Comparison of ENCODE assay signal across 8 cellular contexts in genomic region chr19:44905437-44906160, GRCh38. TPM values are rescaled to one million over a fixed set of nuclear protein-coding genes. Genes with fewer than 3 reads are reported as not detected.
A peak's percentile ranks its signal among the peaks of the same experiment; 100 is the strongest.
DNase-seq lines count a peak whose midpoint lies in the region; ATAC-seq and TF ChIP-seq lines count a peak whose summit lies in the region.

APOE (plus strand) TSS chr19:44905796; CDS start chr19:44906625, 829 bp downstream.

- H3K9me3 ChIP-seq in WERI-Rb-1 (ENCODE audit: severe bottlenecking), result no peaks in the 10 kb centered on the region

- intact Hi-C loops in Right ventricle myocardium superior (cut with DNase I), result loop anchor here (2.0 to 10.0 kb wide), 3 partner anchors 45 to 439 kb away; partner anchors contain the start of gene KLC3

- TF ChIP-seq CTCF in WERI-Rb-1 (IDR thresholded peaks at IDR 0.05; ENCODE audit: low read depth, low read length), result no peak

- DNase-seq in G401 (ENCODE audit: low spot score), result peak; percentile 55
- peak; percentile 45 for DNase-seq in WERI-Rb-1
- no peak for DNase-seq in Right ventricle myocardium superior
- DNase-seq in pons (ENCODE audit: low spot score), result peak; percentile 70
- no peak for DNase-seq in activated effector memory CD4-positive, alpha-beta T cell treated with Interleukin-2 at 50 U/mL for 16 hours

- in situ Hi-C loops in G401 (cut with HindIII; ENCODE audit: low sequenced_read_pairs), result no loop called here

- H3K4me3 ChIP-seq in WERI-Rb-1 (ENCODE audit: low read depth, low read length), result peak within 1 kb of the TSS; percentile 54

- no peak for ATAC-seq in Right ventricle myocardium superior (ENCODE audit: poor library complexity)
- ATAC-seq in GM19351 (IDR thresholded peaks at IDR 0.05; ENCODE audit: unreplicated experiment), result no peak
- ATAC-seq in HG02759 (IDR thresholded peaks at IDR 0.05; ENCODE audit: unreplicated experiment), result no peak
- no peak for ATAC-seq in GM21825 (IDR thresholded peaks at IDR 0.05; ENCODE audit: unreplicated experiment)

- H3K36me3 ChIP-seq in WERI-Rb-1, result peaks cover 16% of the 10 kb centered on the region

- peak within 1 kb of the TSS; percentile 47 for H3K27ac ChIP-seq in WERI-Rb-1

- H3K27me3 ChIP-seq in WERI-Rb-1 (ENCODE audit: insufficient read depth, low read depth, severe bottlenecking), result no peaks in the 10 kb centered on the region

RNA-seq across cellular contexts. Expression of gene APOE, which starts in this region (rescaled TPM):
- total RNA-seq in G401 (2014; rRNA removed; shearing (Covaris generic)), result 2,018 and 2,607 TPM in 2 replicates
- 13.6 TPM for total RNA-seq in Right ventricle myocardium superior

Comparison
In these comparisons a context has a peak if more than half of its experiments do, and no peak if none do; other contexts are left out.
1. RNA of gene APOE (total RNA-seq): 2,018 to 2,607 TPM in G401; 13.6 TPM in Right ventricle myocardium superior (single experiment); every median in the first group is over 100 times any median in the second.
2. DNase-seq: peak in G401 (single experiment), WERI-Rb-1 (single experiment) and pons (single experiment); none in Right ventricle myocardium superior (single experiment) and activated effector memory CD4-positive, alpha-beta T cell treated with Interleukin-2 at 50 U/mL for 16 hours (single experiment).